ENCODE assay signal across 8 cellular contexts in the genomic region with DNA sequence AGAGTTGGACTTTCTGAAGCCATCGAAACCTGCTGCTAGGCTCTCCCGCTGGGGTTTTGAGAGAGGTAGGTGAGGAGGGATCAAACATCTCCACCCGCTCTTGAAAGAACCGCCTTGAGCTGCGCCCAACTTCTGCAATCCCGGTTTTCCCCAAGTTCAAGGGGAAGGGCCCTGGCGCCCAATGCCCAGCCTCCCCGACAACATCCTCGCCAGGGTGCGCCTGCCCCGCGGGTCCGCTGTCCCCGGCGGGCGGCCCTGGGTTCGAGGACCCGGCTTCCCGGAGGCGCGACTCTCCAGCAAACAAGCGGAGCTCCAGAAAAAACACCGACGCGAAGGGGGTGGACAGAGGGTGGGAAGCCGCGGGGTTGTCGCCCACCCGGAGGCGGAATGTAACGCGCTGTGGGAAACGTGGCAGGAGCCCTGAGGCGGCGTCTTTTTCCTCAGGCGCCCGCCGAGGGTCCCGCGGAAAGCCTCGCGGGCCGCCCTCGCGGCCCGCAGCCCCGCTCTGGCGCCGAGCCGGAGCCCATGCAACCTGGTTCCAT. TPM values are rescaled to one million over a fixed set of nuclear protein-coding genes. Genes with fewer than 3 reads are reported as not detected.
A peak's percentile ranks its signal among the peaks of the same experiment; 100 is the strongest.
DNase-seq lines count a peak whose midpoint lies in the region; ATAC-seq, FAIRE-seq and TF ChIP-seq lines count a peak whose summit lies in the region.

No MANE protein-coding gene starts in this region.

- intact Hi-C loops in colonic mucosa (cut with DNase I): no loop called here
- intact Hi-C loops in left lung (cut with DNase I): loop anchor here in 1 of 2 donors (10.0 kb wide), 1 partner anchor 213 kb away; no protein-coding TSS in a partner anchor

- H3K9ac ChIP-seq in colonic mucosa (ENCODE audit: low read depth in 2 of 2, low read length in 2 of 2): peak overlapping the region; percentile 89 to 95

- TF ChIP-seq POLR2A in A549 (IDR thresholded peaks at IDR 0.05; ENCODE audit: low read length): no peak

- H3K4me3 ChIP-seq in A549 (peak overlapping the region; percentile 95), colonic mucosa (peak overlapping the region; percentile 65), left lung (peak overlapping the region; percentile 63 to 79)

- 0% methylated on average over 2 of the region's 50 CpGs for WGBS in A549 (ENCODE audit: missing lambda C conversion rate)

- peak; percentile 44 to 69 for ATAC-seq in A549
- ATAC-seq in GM18868 (IDR thresholded peaks at IDR 0.05; ENCODE audit: unreplicated experiment): peak; percentile 4
- ATAC-seq in HG03175 (IDR thresholded peaks at IDR 0.05; ENCODE audit: unreplicated experiment): peak; percentile 6
- ATAC-seq in left lung: peak; percentile 66

- H3K4me1 ChIP-seq in A549: peaks cover 12% of the 10 kb centered on the region; the same call in 1 of the 3 replicates
- peaks cover 5% of the 10 kb centered on the region for H3K4me1 ChIP-seq in colonic mucosa
- peaks cover 5 to 20% of the 10 kb centered on the region in 2 donors for H3K4me1 ChIP-seq in left lung

- TF ChIP-seq EP300 in A549 (IDR thresholded peaks at IDR 0.05): no peak

- no peak for TF ChIP-seq CTCF in A549 (IDR thresholded peaks at IDR 0.05)
- no peak for TF ChIP-seq CTCF in colonic mucosa (IDR thresholded peaks at IDR 0.05)
- TF ChIP-seq CTCF in left lung (IDR thresholded peaks at IDR 0.05): no peak

- DNase-seq in A549 (ENCODE audit: low read depth in 1 of 2, low spot score in 1 of 2) (peak in 1 of 2 experiments; percentile 29), T-helper 9 cell (peak; percentile 19), colonic mucosa (peak; percentile 53), left lung (peak; percentile 76 to 88), NCI-H510A (lab: John Stamatoyannopoulos, UW) (no peak)
- DNase-seq in stimulated activated CD4-positive, alpha-beta T cell treated with anti-CD3 and anti-CD28 coated beads, Interleukin-4, amount 100 ng/mL, for 4 hours: peak; percentile 4 to 21

- H3K36me3 ChIP-seq in colonic mucosa: no peaks in the 10 kb centered on the region
- H3K36me3 ChIP-seq in left lung: peaks cover 0 to 17% of the 10 kb centered on the region in 2 donors

- H3K4me2 ChIP-seq in A549: peak overlapping the region; percentile 90

- TF ChIP-seq RAD21 in A549 (conservative IDR thresholded peaks at IDR 0.05 in 1 of 2, IDR thresholded peaks at IDR 0.05 in 1 of 2): no peak

- H3K27ac ChIP-seq in A549: peak overlapping the region; percentile 82 to 96
- H3K27ac ChIP-seq in colonic mucosa: peak overlapping the region; percentile 78
- H3K27ac ChIP-seq in left lung: peak overlapping the region; percentile 91 to 97

- CTCF ChIA-PET in A549 (lab: Yijun Ruan, JAX): no interaction called here

- H3K9me3 ChIP-seq in A549 (no peaks in the 10 kb centered on the region), colonic mucosa (no peaks in the 10 kb centered on the region), left lung (no peaks in the 10 kb centered on the region)

- no peak for FAIRE-seq in A549 (lab: Jason Lieb, UNC)

- POLR2A ChIA-PET in A549 (lab: Yijun Ruan, JAX): no interaction called here

- H3K27me3 ChIP-seq in colonic mucosa: no peaks in the 10 kb centered on the region
- no peaks in the 10 kb centered on the region for H3K27me3 ChIP-seq in left lung

TF ChIP-seq in A549, 52 proteins besides CTCF, POLR2A, EP300 and RAD21:
- TF ChIP-seq USF2 (IDR thresholded peaks at IDR 0.05) (no peak), HEYL (CRISPR knock-in tag; IDR thresholded peaks at IDR 0.05) (no peak), ZC3H11A (IDR thresholded peaks at IDR 0.05) (no peak), RARB (CRISPR knock-in tag; IDR thresholded peaks at IDR 0.05) (no peak), TP53 (CRISPR knock-in tag; IDR thresholded peaks at IDR 0.05) (no peak), GATA3 (IDR thresholded peaks at IDR 0.05; ENCODE audit: borderline replicate concordance) (no peak), EHF (CRISPR knock-in tag; IDR thresholded peaks at IDR 0.05) (no peak), SMC3 (IDR thresholded peaks at IDR 0.05) (no peak), HOXB5 (CRISPR knock-in tag; IDR thresholded peaks at IDR 0.05) (no peak), CHD2 (IDR thresholded peaks at IDR 0.05; ENCODE audit: low read length, partially characterized antibody) (no peak), CBX2 (IDR thresholded peaks at IDR 0.05; ENCODE audit: borderline replicate concordance, low read depth) (no peak), SREBF2 (IDR thresholded peaks at IDR 0.05) (no peak), CEBPB (IDR thresholded peaks at IDR 0.05) (no peak), NFE2L2 (conservative IDR thresholded peaks at IDR 0.05; ENCODE audit: low read length) (no peak), ZFP36 (IDR thresholded peaks at IDR 0.05; ENCODE audit: borderline replicate concordance, partially characterized antibody) (no peak), RNF2 (IDR thresholded peaks at IDR 0.05; ENCODE audit: borderline replicate concordance, low read depth) (no peak)
- TF ChIP-seq, protein P1, sequence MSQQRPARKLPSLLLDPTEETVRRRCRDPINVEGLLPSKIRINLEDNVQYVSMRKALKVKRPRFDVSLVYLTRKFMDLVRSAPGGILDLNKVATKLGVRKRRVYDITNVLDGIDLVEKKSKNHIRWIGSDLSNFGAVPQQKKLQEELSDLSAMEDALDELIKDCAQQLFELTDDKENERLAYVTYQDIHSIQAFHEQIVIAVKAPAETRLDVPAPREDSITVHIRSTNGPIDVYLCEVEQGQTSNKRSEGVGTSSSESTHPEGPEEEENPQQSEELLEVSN (IDR thresholded peaks at IDR 0.05; ENCODE audit: borderline replicate concordance, low read depth): no peak
- TF ChIP-seq, protein P2, sequence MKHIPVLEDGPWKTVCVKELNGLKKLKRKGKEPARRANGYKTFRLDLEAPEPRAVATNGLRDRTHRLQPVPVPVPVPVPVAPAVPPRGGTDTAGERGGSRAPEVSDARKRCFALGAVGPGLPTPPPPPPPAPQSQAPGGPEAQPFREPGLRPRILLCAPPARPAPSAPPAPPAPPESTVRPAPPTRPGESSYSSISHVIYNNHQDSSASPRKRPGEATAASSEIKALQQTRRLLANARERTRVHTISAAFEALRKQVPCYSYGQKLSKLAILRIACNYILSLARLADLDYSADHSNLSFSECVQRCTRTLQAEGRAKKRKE (CRISPR knock-in tag; IDR thresholded peaks at IDR 0.05; ENCODE audit: low read depth): no peak
- TF ChIP-seq, protein P3, sequence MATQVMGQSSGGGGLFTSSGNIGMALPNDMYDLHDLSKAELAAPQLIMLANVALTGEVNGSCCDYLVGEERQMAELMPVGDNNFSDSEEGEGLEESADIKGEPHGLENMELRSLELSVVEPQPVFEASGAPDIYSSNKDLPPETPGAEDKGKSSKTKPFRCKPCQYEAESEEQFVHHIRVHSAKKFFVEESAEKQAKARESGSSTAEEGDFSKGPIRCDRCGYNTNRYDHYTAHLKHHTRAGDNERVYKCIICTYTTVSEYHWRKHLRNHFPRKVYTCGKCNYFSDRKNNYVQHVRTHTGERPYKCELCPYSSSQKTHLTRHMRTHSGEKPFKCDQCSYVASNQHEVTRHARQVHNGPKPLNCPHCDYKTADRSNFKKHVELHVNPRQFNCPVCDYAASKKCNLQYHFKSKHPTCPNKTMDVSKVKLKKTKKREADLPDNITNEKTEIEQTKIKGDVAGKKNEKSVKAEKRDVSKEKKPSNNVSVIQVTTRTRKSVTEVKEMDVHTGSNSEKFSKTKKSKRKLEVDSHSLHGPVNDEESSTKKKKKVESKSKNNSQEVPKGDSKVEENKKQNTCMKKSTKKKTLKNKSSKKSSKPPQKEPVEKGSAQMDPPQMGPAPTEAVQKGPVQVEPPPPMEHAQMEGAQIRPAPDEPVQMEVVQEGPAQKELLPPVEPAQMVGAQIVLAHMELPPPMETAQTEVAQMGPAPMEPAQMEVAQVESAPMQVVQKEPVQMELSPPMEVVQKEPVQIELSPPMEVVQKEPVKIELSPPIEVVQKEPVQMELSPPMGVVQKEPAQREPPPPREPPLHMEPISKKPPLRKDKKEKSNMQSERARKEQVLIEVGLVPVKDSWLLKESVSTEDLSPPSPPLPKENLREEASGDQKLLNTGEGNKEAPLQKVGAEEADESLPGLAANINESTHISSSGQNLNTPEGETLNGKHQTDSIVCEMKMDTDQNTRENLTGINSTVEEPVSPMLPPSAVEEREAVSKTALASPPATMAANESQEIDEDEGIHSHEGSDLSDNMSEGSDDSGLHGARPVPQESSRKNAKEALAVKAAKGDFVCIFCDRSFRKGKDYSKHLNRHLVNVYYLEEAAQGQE (IDR thresholded peaks at IDR 0.05): no peak
- TF ChIP-seq, protein P4, sequence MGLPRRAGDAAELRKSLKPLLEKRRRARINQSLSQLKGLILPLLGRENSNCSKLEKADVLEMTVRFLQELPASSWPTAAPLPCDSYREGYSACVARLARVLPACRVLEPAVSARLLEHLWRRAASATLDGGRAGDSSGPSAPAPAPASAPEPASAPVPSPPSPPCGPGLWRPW (IDR thresholded peaks at IDR 0.05): no peak

RNA-seq across cellular contexts. Expression of gene BTG3, which starts 0.6 kb away (rescaled TPM):
- polyA plus RNA-seq in A549 (2011; rRNA removed) (40.0 and 46.1 TPM in 2 replicates), A549 (2017; fragmentation: RNase III; extraction: RNeasy Plus Mini Kit Qiagen cat#74134 plus additional on column Dnase treatment) (18.7 to 21.0 TPM (median 19.6 TPM) in 3 replicates)
- 16.6 and 16.7 TPM in 2 replicates for polyA plus RNA-seq in A549 (2012; cell fraction: cytosol; rRNA removed)
- 7.8 and 11.8 TPM in 2 replicates for polyA plus RNA-seq in A549 (2012; cell fraction: nucleus; rRNA removed)
- 3.6 and 4.9 TPM in 2 replicates for polyA minus RNA-seq in A549 (2011; rRNA and poly(A)+ RNA removed)
- total RNA-seq in colonic mucosa (10 to 100 TPM; 27.3 to 31.1 TPM), left lung (10 to 100 TPM; 45.7 to 81.4 TPM)

Comparison
In these comparisons a context has a peak if more than half of its experiments do, and no peak if none do; other contexts are left out.
1. ATAC-seq: peak in every context shown above with its lines; median percentile 66 in left lung; 56 in A549; 6 in HG03175; 4 in GM18868.